ENCODE assay signal across 12 cellular contexts in the genomic region with DNA sequence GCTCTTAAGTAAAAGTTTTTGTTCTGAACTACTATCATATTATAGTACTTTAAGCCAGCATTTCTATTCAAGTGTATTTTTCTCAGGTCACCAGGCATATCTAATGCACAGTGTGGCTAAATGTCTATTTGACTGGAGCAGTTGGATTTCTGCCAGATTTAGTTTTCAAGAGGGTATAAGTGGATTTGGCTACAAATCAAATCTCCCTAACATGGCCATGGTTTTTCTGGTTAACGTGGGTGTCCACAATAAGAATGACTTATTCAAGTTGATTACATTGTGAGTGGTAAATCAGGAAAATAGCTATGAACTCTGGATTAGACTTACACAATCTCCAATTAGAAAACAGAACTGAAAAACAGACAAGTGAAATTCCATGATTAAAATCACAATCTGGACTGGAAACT. TPM values are rescaled to one million over a fixed set of nuclear protein-coding genes. Genes with fewer than 3 reads are reported as not detected.
DNase-seq lines count a peak whose midpoint lies in the region; ATAC-seq and TF ChIP-seq lines count a peak whose summit lies in the region.
"Had no signal": no experiment of that assay in that cellular context is flagged by ENCODE, and none has a peak within 500 bp of the region (broad histone marks: within the 10 kb centered on the region; RNA-seq: fewer than 3 reads in every experiment).

No MANE protein-coding gene starts in this region.

- H3K9me3 ChIP-seq in BE2C (no peaks in the 10 kb centered on the region), SJCRH30 (replicated peaks) (no peaks in the 10 kb centered on the region)

- peaks cover 16% of the 10 kb centered on the region for H3K4me1 ChIP-seq in BE2C
- H3K4me1 ChIP-seq in SJCRH30: peaks cover 3% of the 10 kb centered on the region
- H3K4me1 ChIP-seq in GM23338 (ENCODE audit: insufficient read depth): peaks cover 23% of the 10 kb centered on the region

- H2AFZ ChIP-seq in GM23338: no peak overlapping the region

- H3F3A ChIP-seq in GM23338 (replicated peaks; ENCODE audit: low read depth): no peaks in the 10 kb centered on the region

- DNase-seq in BE2C (peak; percentile 13), NCI-H2171 treated with DMSO at 0.1 percent for 48 hours (lab: John Stamatoyannopoulos, UW) (peak; percentile 75), SJCRH30 (peak; percentile 31 to 82), GM23338 (ENCODE audit: low spot score) (no peak), NCI-H1930 (lab: John Stamatoyannopoulos, UW) (no peak)
- DNase-seq: activated T-cell treated with anti-CD3 and anti-CD28 coated beads, Interleukin-2, amount 50 U/mL, for 4 hours; Calu3; substantia nigra had no signal

- H3K36me3 ChIP-seq in BE2C (no peaks in the 10 kb centered on the region), SJCRH30 (no peaks in the 10 kb centered on the region), GM23338 (ENCODE audit: insufficient read depth) (no peaks in the 10 kb centered on the region)

- ATAC-seq in GM18870 (IDR thresholded peaks at IDR 0.05; ENCODE audit: unreplicated experiment): no peak
- no peak for ATAC-seq in HG03469 (IDR thresholded peaks at IDR 0.05; ENCODE audit: unreplicated experiment)
- no peak for ATAC-seq in GM23338
- ATAC-seq: activated T-cell treated with anti-CD3 and anti-CD28 coated beads, Interleukin-2, amount 50 U/mL, for 4 hours had no signal

- 0 out of 3 replicates have a peak, but pooled peaks cover 3% of the 10 kb centered on the region for H3K36me3 Mint-ChIP-seq in GM23338 (ENCODE audit: low read depth)

- no peak overlapping the region for H3K27ac Mint-ChIP-seq in GM23338
- H3K27ac Mint-ChIP-seq: T-helper 1 cell treated with Interleukin-12 subunit alpha and Interleukin-12 subunit beta and Interleukin-4 antibody, amounts not matched to agents 30 μg/mL and 1 μg/mL, for 36 hours had no signal

- no peak for TF ChIP-seq CTCF in BE2C (IDR thresholded peaks at IDR 0.05; ENCODE audit: low read depth, low read length)
- TF ChIP-seq CTCF in GM23338 (conservative IDR thresholded peaks at IDR 0.05; ENCODE audit: low read depth in 2 of 2): no peak

- H3K79me2 ChIP-seq in GM23338 (replicated peaks; ENCODE audit: insufficient read depth): no peaks in the 10 kb centered on the region

- H3K9me3 Mint-ChIP-seq in GM23338: no peaks in the 10 kb centered on the region; the same call in 1 of the 3 replicates
- H3K9me3 Mint-ChIP-seq: activated T-cell treated with anti-CD3 and anti-CD28 coated beads, Interleukin-2, amount 50 U/mL, for 4 hours had no signal

- no peaks in the 10 kb centered on the region for H4K20me1 ChIP-seq in GM23338 (replicated peaks; ENCODE audit: insufficient read depth)

- TF ChIP-seq EP300 in Ishikawa (IDR thresholded peaks at IDR 0.05; ENCODE audit: borderline replicate concordance): no peak

- no peak overlapping the region for H3K4me3 Mint-ChIP-seq in GM23338
- H3K4me3 Mint-ChIP-seq: activated T-cell treated with anti-CD3 and anti-CD28 coated beads, Interleukin-2, amount 50 U/mL, for 4 hours; T-helper 1 cell treated with Interleukin-12 subunit alpha and Interleukin-12 subunit beta and Interleukin-4 antibody, amounts not matched to agents 30 μg/mL and 1 μg/mL, for 36 hours had no signal

- no peak for TF ChIP-seq RAD21 in Ishikawa (IDR thresholded peaks at IDR 0.05; ENCODE audit: low read depth)

- no peaks in the 10 kb centered on the region for H3K9me2 ChIP-seq in GM23338 (ENCODE audit: insufficient read depth)

- no peak overlapping the region for H3K4me3 ChIP-seq in BE2C (ENCODE audit: low read depth, low read length)
- no peak overlapping the region for H3K4me3 ChIP-seq in SJCRH30
- H3K4me3 ChIP-seq in GM23338: no peak overlapping the region

- H3K27me3 Mint-ChIP-seq in GM23338 (ENCODE audit: insufficient read depth, low read depth, poor library complexity): peaks cover 7% of the 10 kb centered on the region

- no peaks in the 10 kb centered on the region for H3K27me3 ChIP-seq in BE2C
- no peaks in the 10 kb centered on the region for H3K27me3 ChIP-seq in SJCRH30
- no peaks in the 10 kb centered on the region for H3K27me3 ChIP-seq in GM23338 (ENCODE audit: insufficient read depth)

- no peak overlapping the region for H3K27ac ChIP-seq in SJCRH30
- no peak overlapping the region for H3K27ac ChIP-seq in GM23338 (ENCODE audit: low read depth)

- no peak overlapping the region for H3K4me2 ChIP-seq in GM23338

- peaks cover 28% of the 10 kb centered on the region for H3K4me1 Mint-ChIP-seq in GM23338

TF ChIP-seq in Ishikawa, 13 proteins besides CTCF, POLR2A, EP300 and RAD21:
- TF ChIP-seq CEBPB (IDR thresholded peaks at IDR 0.05) (no peak), NFIC (IDR thresholded peaks at IDR 0.05) (peak; percentile 77)

TF ChIP-seq in GM23338, 12 proteins besides CTCF, POLR2A, EP300 and RAD21 (continues in another document):
- no peak for TF ChIP-seq NANOG (IDR thresholded peaks at IDR 0.05; ENCODE audit: borderline replicate concordance)
- TF ChIP-seq EZH2 (IDR thresholded peaks at IDR 0.05; ENCODE audit: low read depth, unreplicated experiment): no peak
- TF ChIP-seq, protein P1, sequence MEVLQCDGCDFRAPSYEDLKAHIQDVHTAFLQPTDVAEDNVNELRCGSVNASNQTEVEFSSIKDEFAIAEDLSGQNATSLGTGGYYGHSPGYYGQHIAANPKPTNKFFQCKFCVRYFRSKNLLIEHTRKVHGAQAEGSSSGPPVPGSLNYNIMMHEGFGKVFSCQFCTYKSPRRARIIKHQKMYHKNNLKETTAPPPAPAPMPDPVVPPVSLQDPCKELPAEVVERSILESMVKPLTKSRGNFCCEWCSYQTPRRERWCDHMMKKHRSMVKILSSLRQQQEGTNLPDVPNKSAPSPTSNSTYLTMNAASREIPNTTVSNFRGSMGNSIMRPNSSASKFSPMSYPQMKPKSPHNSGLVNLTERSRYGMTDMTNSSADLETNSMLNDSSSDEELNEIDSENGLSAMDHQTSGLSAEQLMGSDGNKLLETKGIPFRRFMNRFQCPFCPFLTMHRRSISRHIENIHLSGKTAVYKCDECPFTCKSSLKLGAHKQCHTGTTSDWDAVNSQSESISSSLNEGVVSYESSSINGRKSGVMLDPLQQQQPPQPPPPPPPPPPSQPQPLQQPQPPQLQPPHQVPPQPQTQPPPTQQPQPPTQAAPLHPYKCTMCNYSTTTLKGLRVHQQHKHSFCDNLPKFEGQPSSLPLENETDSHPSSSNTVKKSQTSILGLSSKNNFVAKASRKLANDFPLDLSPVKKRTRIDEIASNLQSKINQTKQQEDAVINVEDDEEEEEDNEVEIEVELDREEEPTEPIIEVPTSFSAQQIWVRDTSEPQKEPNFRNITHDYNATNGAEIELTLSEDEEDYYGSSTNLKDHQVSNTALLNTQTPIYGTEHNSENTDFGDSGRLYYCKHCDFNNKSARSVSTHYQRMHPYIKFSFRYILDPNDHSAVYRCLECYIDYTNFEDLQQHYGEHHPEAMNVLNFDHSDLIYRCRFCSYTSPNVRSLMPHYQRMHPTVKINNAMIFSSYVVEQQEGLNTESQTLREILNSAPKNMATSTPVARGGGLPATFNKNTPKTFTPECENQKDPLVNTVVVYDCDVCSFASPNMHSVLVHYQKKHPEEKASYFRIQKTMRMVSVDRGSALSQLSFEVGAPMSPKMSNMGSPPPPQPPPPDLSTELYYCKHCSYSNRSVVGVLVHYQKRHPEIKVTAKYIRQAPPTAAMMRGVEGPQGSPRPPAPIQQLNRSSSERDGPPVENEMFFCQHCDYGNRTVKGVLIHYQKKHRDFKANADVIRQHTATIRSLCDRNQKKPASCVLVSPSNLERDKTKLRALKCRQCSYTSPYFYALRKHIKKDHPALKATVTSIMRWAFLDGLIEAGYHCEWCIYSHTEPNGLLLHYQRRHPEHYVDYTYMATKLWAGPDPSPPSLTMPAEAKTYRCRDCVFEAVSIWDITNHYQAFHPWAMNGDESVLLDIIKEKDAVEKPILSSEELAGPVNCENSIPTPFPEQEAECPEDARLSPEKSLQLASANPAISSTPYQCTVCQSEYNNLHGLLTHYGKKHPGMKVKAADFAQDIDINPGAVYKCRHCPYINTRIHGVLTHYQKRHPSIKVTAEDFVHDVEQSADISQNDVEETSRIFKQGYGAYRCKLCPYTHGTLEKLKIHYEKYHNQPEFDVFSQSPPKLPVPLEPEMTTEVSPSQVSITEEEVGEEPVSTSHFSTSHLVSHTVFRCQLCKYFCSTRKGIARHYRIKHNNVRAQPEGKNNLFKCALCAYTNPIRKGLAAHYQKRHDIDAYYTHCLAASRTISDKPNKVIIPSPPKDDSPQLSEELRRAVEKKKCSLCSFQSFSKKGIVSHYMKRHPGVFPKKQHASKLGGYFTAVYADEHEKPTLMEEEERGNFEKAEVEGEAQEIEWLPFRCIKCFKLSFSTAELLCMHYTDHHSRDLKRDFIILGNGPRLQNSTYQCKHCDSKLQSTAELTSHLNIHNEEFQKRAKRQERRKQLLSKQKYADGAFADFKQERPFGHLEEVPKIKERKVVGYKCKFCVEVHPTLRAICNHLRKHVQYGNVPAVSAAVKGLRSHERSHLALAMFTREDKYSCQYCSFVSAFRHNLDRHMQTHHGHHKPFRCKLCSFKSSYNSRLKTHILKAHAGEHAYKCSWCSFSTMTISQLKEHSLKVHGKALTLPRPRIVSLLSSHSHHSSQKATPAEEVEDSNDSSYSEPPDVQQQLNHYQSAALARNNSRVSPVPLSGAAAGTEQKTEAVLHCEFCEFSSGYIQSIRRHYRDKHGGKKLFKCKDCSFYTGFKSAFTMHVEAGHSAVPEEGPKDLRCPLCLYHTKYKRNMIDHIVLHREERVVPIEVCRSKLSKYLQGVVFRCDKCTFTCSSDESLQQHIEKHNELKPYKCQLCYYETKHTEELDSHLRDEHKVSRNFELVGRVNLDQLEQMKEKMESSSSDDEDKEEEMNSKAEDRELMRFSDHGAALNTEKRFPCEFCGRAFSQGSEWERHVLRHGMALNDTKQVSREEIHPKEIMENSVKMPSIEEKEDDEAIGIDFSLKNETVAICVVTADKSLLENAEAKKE (CRISPR knock-in tag; IDR thresholded peaks at IDR 0.05): no peak
- TF ChIP-seq ZNF331 (CRISPR knock-in tag; IDR thresholded peaks at IDR 0.05; ENCODE audit: low read depth): no peak
- TF ChIP-seq CREB1 (CRISPR knock-in tag; IDR thresholded peaks at IDR 0.05; ENCODE audit: low read depth): no peak
- TF ChIP-seq STAT1 (IDR thresholded peaks at IDR 0.05; ENCODE audit: unreplicated experiment): no peak
- TF ChIP-seq JUNB (IDR thresholded peaks at IDR 0.05; ENCODE audit: unreplicated experiment): no peak

RNA-seq across cellular contexts. Expression of a gene that starts 5.7 kb away (rescaled TPM):
- polyA plus RNA-seq in BE2C (2012; ENCODE audit: insufficient read depth, insufficient read length, low read depth): 49.5 TPM
- total RNA-seq in SJCRH30 (2014; rRNA removed; shearing (Covaris generic)): 66.2 and 71.8 TPM in 2 replicates
- 30.2 and 36.5 TPM in 2 replicates for total RNA-seq in GM23338 (2014; rRNA removed; shearing (Covaris generic))
- polyA plus RNA-seq in GM23338 (2016; fragmentation: Nextera tagmentation; extraction: Ambion mirVana): 26.3 and 28.1 TPM in 2 replicates

Comparison
In these comparisons a context has a peak if more than half of its experiments do, and no peak if none do; other contexts are left out.
1. DNase-seq: peak in BE2C (single experiment), NCI-H2171 treated with DMSO at 0.1 percent for 48 hours (single experiment) and SJCRH30 (2 of 2); none in GM23338 (single experiment) and NCI-H1930 (0 of 2).